1 cellular context compared by ENCODE assay signal in the genomic region with DNA sequence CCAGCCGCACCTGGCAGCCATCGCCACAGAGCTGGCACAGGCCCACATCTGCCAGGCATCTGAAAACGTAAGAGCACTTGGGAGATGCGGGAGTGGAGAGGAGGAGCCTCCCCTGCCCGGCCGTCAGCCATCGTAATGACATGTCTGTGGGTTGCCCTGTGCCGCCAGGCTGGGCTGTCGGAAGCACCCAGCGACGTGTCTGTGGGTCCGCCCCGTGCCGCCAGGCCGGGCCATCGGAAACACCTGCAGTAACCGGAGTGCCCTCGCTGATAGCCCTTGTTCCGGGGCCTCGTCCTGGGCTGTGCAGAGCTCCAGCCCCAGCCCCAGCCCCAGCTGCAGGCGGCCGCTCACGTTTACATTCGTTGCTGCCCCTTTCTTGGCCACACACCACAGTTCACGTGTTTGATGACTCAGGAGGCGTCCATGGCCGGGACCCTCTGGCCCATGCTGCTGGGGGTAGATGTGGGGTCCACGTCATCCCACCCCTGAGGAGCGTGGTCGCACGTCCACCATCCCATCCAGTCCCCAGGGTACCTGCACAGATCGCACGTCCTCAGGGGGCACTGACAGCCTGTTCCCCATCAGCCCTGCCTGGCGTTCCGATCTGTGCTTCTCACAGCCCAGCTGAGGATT.
TF ChIP-seq lines count a peak whose summit lies in the region.

No MANE protein-coding gene starts in this region.

TF ChIP-seq in H1, 55 proteins besides CTCF, POLR2A, EP300 and RAD21:
- TF ChIP-seq BACH1 (IDR thresholded peaks at IDR 0.05; ENCODE audit: low read length) (no peak), RFX5 (IDR thresholded peaks at IDR 0.05; ENCODE audit: borderline replicate concordance, low read depth, low read length) (no peak), BCL11A (IDR thresholded peaks at IDR 0.05; ENCODE audit: low read depth in 2 of 2, low read length in 2 of 2) (no peak), POU5F1 (IDR thresholded peaks at IDR 0.05; ENCODE audit: low read depth, low read length) (no peak), CREB1 (IDR thresholded peaks at IDR 0.05) (no peak), GABPA (IDR thresholded peaks at IDR 0.05; ENCODE audit: borderline replicate concordance, insufficient read depth, low read length) (no peak)
- TF ChIP-seq, protein P1, sequence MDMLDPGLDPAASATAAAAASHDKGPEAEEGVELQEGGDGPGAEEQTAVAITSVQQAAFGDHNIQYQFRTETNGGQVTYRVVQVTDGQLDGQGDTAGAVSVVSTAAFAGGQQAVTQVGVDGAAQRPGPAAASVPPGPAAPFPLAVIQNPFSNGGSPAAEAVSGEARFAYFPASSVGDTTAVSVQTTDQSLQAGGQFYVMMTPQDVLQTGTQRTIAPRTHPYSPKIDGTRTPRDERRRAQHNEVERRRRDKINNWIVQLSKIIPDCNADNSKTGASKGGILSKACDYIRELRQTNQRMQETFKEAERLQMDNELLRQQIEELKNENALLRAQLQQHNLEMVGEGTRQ (IDR thresholded peaks at IDR 0.05; ENCODE audit: low read length): no peak
TF ChIP-seq in H1: peak in this region for 0.
